ENCODE assay signal across 17 cellular contexts in genomic region chr7:125599387-125599786, GRCh38.
"Had no signal": no experiment of that assay in that cellular context is flagged by ENCODE, and none has a peak within 500 bp of the region (broad histone marks: within the 10 kb centered on the region; RNA-seq: fewer than 3 reads in every experiment).

No MANE protein-coding gene starts in this region.

- H3K36me3 ChIP-seq: cardiac muscle cell, colonic mucosa, heart left ventricle, left ventricle myocardium inferior, pancreas had no signal

- H3K27me3 ChIP-seq: cardiac muscle cell, colonic mucosa, heart left ventricle, pancreas had no signal

- H3K27ac Mint-ChIP-seq: activated CD8-positive, alpha-beta T cell treated with anti-CD3 and anti-CD28 coated beads for 36 hours; activated naive CD8-positive, alpha-beta T cell treated with anti-CD3 and anti-CD28 coated beads for 36 hours; activated T-cell treated with anti-CD3 and anti-CD28 coated beads, Interleukin-2, amount 50 U/mL, for 72 hours; stimulated activated naive CD8-positive, alpha-beta T cell treated with anti-CD3 and anti-CD28 coated beads, Interleukin-15, Interleukin-2, amounts not matched to agents 100 ng/mL and 50 ng/mL, for 24 hours had no signal

- H3K4me3 Mint-ChIP-seq: activated CD8-positive, alpha-beta T cell treated with anti-CD3 and anti-CD28 coated beads for 36 hours; activated naive CD8-positive, alpha-beta T cell treated with anti-CD3 and anti-CD28 coated beads for 36 hours; activated T-cell treated with anti-CD3 and anti-CD28 coated beads, Interleukin-2, amount 50 U/mL, for 72 hours; neural crest cell; stimulated activated naive CD8-positive, alpha-beta T cell treated with anti-CD3 and anti-CD28 coated beads, Interleukin-15, Interleukin-2, amounts not matched to agents 100 ng/mL and 50 ng/mL, for 24 hours had no signal

- H3K4me3 ChIP-seq: cardiac muscle cell, colonic mucosa, heart left ventricle, left ventricle myocardium inferior, pancreas had no signal

- H3K9me3 Mint-ChIP-seq: activated naive CD8-positive, alpha-beta T cell treated with anti-CD3 and anti-CD28 coated beads for 36 hours; neural crest cell; stimulated activated naive CD8-positive, alpha-beta T cell treated with anti-CD3 and anti-CD28 coated beads, Interleukin-15, Interleukin-2, amounts not matched to agents 100 ng/mL and 50 ng/mL, for 24 hours had no signal

- H3K4me1 Mint-ChIP-seq: activated naive CD8-positive, alpha-beta T cell treated with anti-CD3 and anti-CD28 coated beads for 36 hours; neural crest cell had no signal

- H3K9me3 ChIP-seq: colonic mucosa, heart left ventricle, left ventricle myocardium inferior, pancreas had no signal

- H3K36me3 Mint-ChIP-seq: activated naive CD8-positive, alpha-beta T cell treated with anti-CD3 and anti-CD28 coated beads for 36 hours had no signal

- H3K4me1 ChIP-seq: colonic mucosa, heart left ventricle, left ventricle myocardium inferior, pancreas had no signal

- H3K27me3 Mint-ChIP-seq: activated CD8-positive, alpha-beta T cell treated with anti-CD3 and anti-CD28 coated beads for 36 hours; activated naive CD8-positive, alpha-beta T cell treated with anti-CD3 and anti-CD28 coated beads for 36 hours; stimulated activated naive CD8-positive, alpha-beta T cell treated with anti-CD3 and anti-CD28 coated beads, Interleukin-15, Interleukin-2, amounts not matched to agents 100 ng/mL and 50 ng/mL, for 24 hours had no signal

- H3K27ac ChIP-seq: cardiac muscle cell, colonic mucosa, heart left ventricle, left ventricle myocardium inferior, pancreas had no signal

- DNase-seq: activated CD4-positive, alpha-beta T cell treated with anti-CD3 and anti-CD28 coated beads for 4 hours; activated CD8-positive, alpha-beta memory T cell treated with anti-CD3 and anti-CD28 coated beads, Interleukin-2, amount 50 U/mL, for 4 hours; activated CD8-positive, alpha-beta T cell treated with anti-CD3 and anti-CD28 coated beads for 36 hours; activated gamma-delta T cell treated with Interleukin-2 at 50 U/mL for 16 hours; activated naive CD8-positive, alpha-beta T cell treated with anti-CD3 and anti-CD28 coated beads for 36 hours; activated T-cell treated with anti-CD3 and anti-CD28 coated beads, Interleukin-2, amount 50 U/mL, for 72 hours; aorta; colonic mucosa; effector CD4-positive, alpha-beta T cell; heart left ventricle; left ventricle myocardium inferior; pancreas; stimulated activated CD4-positive, alpha-beta T cell treated with anti-CD3 and anti-CD28 coated beads, Interleukin-4, amount 100 ng/mL, for 1 hour; T-helper 9 cell had no signal

- ATAC-seq: activated CD8-positive, alpha-beta T cell treated with anti-CD3 and anti-CD28 coated beads for 36 hours; activated T-cell treated with anti-CD3 and anti-CD28 coated beads, Interleukin-2, amount 50 U/mL, for 72 hours; heart left ventricle; pancreas had no signal
